Comparison of ENCODE assay signal across 16 cellular contexts in genomic region chr18:12998332-12999060, GRCh38. TPM values are rescaled to one million over a fixed set of nuclear protein-coding genes. Genes with fewer than 3 reads are reported as not detected.
DNase-seq lines count a peak whose midpoint lies in the region; ATAC-seq lines count a peak whose summit lies in the region.
"Had no signal": no experiment of that assay in that cellular context is flagged by ENCODE, and none has a peak within 500 bp of the region (broad histone marks: within the 10 kb centered on the region; RNA-seq: fewer than 3 reads in every experiment).

No MANE protein-coding gene starts in this region.

- peak overlapping the region; percentile 30 for H3K4me3 Mint-ChIP-seq in activated CD8-positive, alpha-beta memory T cell treated with anti-CD3 and anti-CD28 coated beads, Interleukin-2, amount 10 ng/mL, durations not matched to agents 7 days and 5 days
- H3K4me3 Mint-ChIP-seq in stimulated activated naive CD8-positive, alpha-beta T cell treated with anti-CD3 and anti-CD28 coated beads, Interleukin-15, amount 100 ng/mL, for 72 hours = peak overlapping the region; percentile 2 to 69

- no peak overlapping the region for H3K9ac ChIP-seq in SK-N-MC (ENCODE audit: insufficient read length)

- CTCF ChIA-PET in activated CD8-positive, alpha-beta memory T cell treated with anti-CD3 and anti-CD28 coated beads, Interleukin-2, amount 10 ng/mL, durations not matched to agents 7 days and 5 days (lab: Charles Lee) = interaction anchor here (0.7 to 1.6 kb wide), 3 partner anchors 15 to 161 kb away, joined by 3 read pairs; no protein-coding TSS in a partner anchor

- H3K36me3 ChIP-seq in SK-N-MC (ENCODE audit: insufficient read depth, low read length) = peaks cover 15% of the 10 kb centered on the region

- peaks cover 9% of the 10 kb centered on the region for H3K36me3 Mint-ChIP-seq in activated CD8-positive, alpha-beta memory T cell treated with anti-CD3 and anti-CD28 coated beads, Interleukin-2, amount 10 ng/mL, durations not matched to agents 7 days and 5 days

- DNase-seq in activated CD8-positive, alpha-beta memory T cell treated with anti-CD3 and anti-CD28 coated beads, Interleukin-2, amount 10 ng/mL, durations not matched to agents 7 days and 5 days = no peak
- no peak for DNase-seq in activated CD8-positive, alpha-beta memory T cell treated with anti-CD3 and anti-CD28 coated beads, Interleukin-2, amount 50 U/mL, for 48 hours
- DNase-seq in SK-N-MC (ENCODE audit: low read depth, low spot score) = no peak
- no peak for DNase-seq in stimulated activated naive CD8-positive, alpha-beta T cell treated with anti-CD3 and anti-CD28 coated beads, Interleukin-15, amount 100 ng/mL, for 72 hours
- no peak for DNase-seq in NCI-H524 treated with DMSO at 0.1 percent for 48 hours (lab: John Stamatoyannopoulos, UW)
- no peak for DNase-seq in NCI-H510A (lab: John Stamatoyannopoulos, UW)
- no peak for DNase-seq in ecto neural progenitor cell (ENCODE audit: low spot score)
- DNase-seq: ACHN, KG1, NCI-H146, NCI-H69, T-helper 9 cell, transverse colon had no signal

- ATAC-seq in activated CD8-positive, alpha-beta memory T cell treated with anti-CD3 and anti-CD28 coated beads, Interleukin-2, amount 10 ng/mL, durations not matched to agents 7 days and 5 days = no peak
- ATAC-seq in HG02588 (IDR thresholded peaks at IDR 0.05; ENCODE audit: unreplicated experiment) = peak; percentile 54
- peak; percentile 97 for ATAC-seq in stimulated activated naive CD8-positive, alpha-beta T cell treated with anti-CD3 and anti-CD28 coated beads, Interleukin-15, amount 100 ng/mL, for 72 hours
- ATAC-seq: HCT116 had no signal

- no peaks in the 10 kb centered on the region for H3K9me3 ChIP-seq in SK-N-MC (ENCODE audit: low read depth, low read length)
- H3K9me3 ChIP-seq: transverse colon had no signal

- 0 out of 2 replicates have a peak overlapping the region, but pooled peaks have one; percentile 20 for H3K27ac ChIP-seq in SK-N-MC
- H3K27ac ChIP-seq: transverse colon had no signal

- no peaks in the 10 kb centered on the region for H3K9me3 Mint-ChIP-seq in activated CD8-positive, alpha-beta memory T cell treated with anti-CD3 and anti-CD28 coated beads, Interleukin-2, amount 10 ng/mL, durations not matched to agents 7 days and 5 days (ENCODE audit: low read depth)
- H3K9me3 Mint-ChIP-seq in stimulated activated naive CD8-positive, alpha-beta T cell treated with anti-CD3 and anti-CD28 coated beads, Interleukin-15, amount 100 ng/mL, for 72 hours = no peaks in the 10 kb centered on the region

- H3K27ac Mint-ChIP-seq in activated CD8-positive, alpha-beta memory T cell treated with anti-CD3 and anti-CD28 coated beads, Interleukin-2, amount 10 ng/mL, durations not matched to agents 7 days and 5 days = peak overlapping the region; percentile 44
- H3K27ac Mint-ChIP-seq in stimulated activated naive CD8-positive, alpha-beta T cell treated with anti-CD3 and anti-CD28 coated beads, Interleukin-15, amount 100 ng/mL, for 72 hours = no peak overlapping the region

- H3K27me3 Mint-ChIP-seq in activated CD8-positive, alpha-beta memory T cell treated with anti-CD3 and anti-CD28 coated beads, Interleukin-2, amount 10 ng/mL, durations not matched to agents 7 days and 5 days = no peaks in the 10 kb centered on the region
- H3K27me3 Mint-ChIP-seq in stimulated activated naive CD8-positive, alpha-beta T cell treated with anti-CD3 and anti-CD28 coated beads, Interleukin-15, amount 100 ng/mL, for 72 hours = no peaks in the 10 kb centered on the region

- H3K4me3 ChIP-seq in SK-N-MC = no peak overlapping the region
- H3K4me3 ChIP-seq: smooth muscle cell, transverse colon had no signal

- H3K4me1 Mint-ChIP-seq in activated CD8-positive, alpha-beta memory T cell treated with anti-CD3 and anti-CD28 coated beads, Interleukin-2, amount 10 ng/mL, durations not matched to agents 7 days and 5 days = peaks cover 23% of the 10 kb centered on the region
- H3K4me1 Mint-ChIP-seq in stimulated activated naive CD8-positive, alpha-beta T cell treated with anti-CD3 and anti-CD28 coated beads, Interleukin-15, amount 100 ng/mL, for 72 hours = peaks cover 5% of the 10 kb centered on the region

RNA-seq across cellular contexts. Expression of gene CEP192, which starts 7.3 kb away (rescaled TPM):
- 10 to 100 TPM; 36.6 to 57.4 TPM for total RNA-seq in activated CD8-positive, alpha-beta memory T cell treated with anti-CD3 and anti-CD28 coated beads, Interleukin-2, amount 10 ng/mL, durations not matched to agents 7 days and 5 days

RNA-seq across cellular contexts. Expression of gene SEH1L, which starts 50.7 kb away (rescaled TPM):
- 10 to 100 TPM; 50.9 to 66.7 TPM for total RNA-seq in activated CD8-positive, alpha-beta memory T cell treated with anti-CD3 and anti-CD28 coated beads, Interleukin-2, amount 10 ng/mL, durations not matched to agents 7 days and 5 days
